ENCODE assay signal across 7 cellular contexts in the genomic region with DNA sequence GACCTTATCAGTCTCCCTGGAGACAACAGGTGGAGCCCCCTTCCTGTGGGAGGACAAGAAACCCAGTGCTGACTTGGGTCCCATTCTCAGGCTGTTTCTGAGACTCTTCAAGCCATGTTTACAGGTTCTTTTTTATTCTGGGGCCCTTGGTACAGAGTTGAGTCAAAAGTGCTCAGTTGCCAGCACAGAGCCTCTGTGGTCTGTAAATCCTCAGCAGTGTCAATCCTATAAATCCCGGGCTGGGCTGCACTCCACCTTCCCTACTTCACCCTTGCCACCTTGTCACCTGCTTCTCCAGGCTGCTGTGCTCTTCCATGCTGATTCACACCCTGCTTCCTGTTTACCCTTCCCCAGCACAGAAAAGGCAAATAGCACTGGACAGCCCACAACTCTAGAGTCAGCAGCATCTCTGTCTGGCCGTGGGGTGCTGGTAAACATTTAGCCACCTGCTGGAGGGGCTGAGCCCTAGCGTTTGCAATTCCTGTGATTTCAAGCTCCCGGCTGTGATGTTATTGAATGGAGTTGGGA.
DNase-seq lines count a peak whose midpoint lies in the region; ATAC-seq and TF ChIP-seq lines count a peak whose summit lies in the region.

No MANE protein-coding gene starts in this region.

- peaks cover 20% of the 10 kb centered on the region for H3K4me1 Mint-ChIP-seq in activated naive CD4-positive, alpha-beta T cell treated with anti-CD3 and anti-CD28 coated beads, Interleukin-2, amount 10 ng/mL, durations not matched to agents 7 days and 5 days
- no peaks in the 10 kb centered on the region for H3K4me1 Mint-ChIP-seq in CD8-positive, alpha-beta memory T cell

- DNase-seq in kidney epithelial cell (ENCODE audit: low read depth), result no peak
- DNase-seq in activated naive CD4-positive, alpha-beta T cell treated with anti-CD3 and anti-CD28 coated beads, Interleukin-2, amount 10 ng/mL, durations not matched to agents 7 days and 5 days, result no peak
- DNase-seq in CD8-positive, alpha-beta memory T cell, result no peak
- DNase-seq in AG08396 (ENCODE audit: low spot score), result no peak

- H3K36me3 ChIP-seq in kidney epithelial cell (ENCODE audit: control insufficient read depth, insufficient read depth, low read length), result no peaks in the 10 kb centered on the region
- H3K36me3 ChIP-seq in CD8-positive, alpha-beta memory T cell (ENCODE audit: insufficient read depth, low read length), result no peaks in the 10 kb centered on the region

- POLR2A ChIA-PET in CD8-positive, alpha-beta memory T cell (lab: Charles Lee), result no interaction called here

- no peaks in the 10 kb centered on the region for H3K36me3 Mint-ChIP-seq in activated naive CD4-positive, alpha-beta T cell treated with anti-CD3 and anti-CD28 coated beads, Interleukin-2, amount 10 ng/mL, durations not matched to agents 7 days and 5 days
- H3K36me3 Mint-ChIP-seq in CD8-positive, alpha-beta memory T cell, result no peaks in the 10 kb centered on the region

- TF ChIP-seq CTCF in kidney epithelial cell (IDR thresholded peaks at IDR 0.05; ENCODE audit: insufficient read depth, low read length, poor library complexity, severe bottlenecking), result peak; percentile 44

- no peak overlapping the region for H3K4me3 Mint-ChIP-seq in activated naive CD4-positive, alpha-beta T cell treated with anti-CD3 and anti-CD28 coated beads, Interleukin-2, amount 10 ng/mL, durations not matched to agents 7 days and 5 days
- H3K4me3 Mint-ChIP-seq in CD8-positive, alpha-beta memory T cell, result no peak overlapping the region

- H3K9me3 ChIP-seq in CD8-positive, alpha-beta memory T cell (ENCODE audit: low read length), result no peaks in the 10 kb centered on the region

- no peak overlapping the region for H3K27ac ChIP-seq in CD8-positive, alpha-beta memory T cell (ENCODE audit: low read depth, low read length)

- H3K4me1 ChIP-seq in CD8-positive, alpha-beta memory T cell (ENCODE audit: insufficient read depth, low read length), result no peaks in the 10 kb centered on the region

- peaks cover 10% of the 10 kb centered on the region for H3K9me3 Mint-ChIP-seq in activated naive CD4-positive, alpha-beta T cell treated with anti-CD3 and anti-CD28 coated beads, Interleukin-2, amount 10 ng/mL, durations not matched to agents 7 days and 5 days
- no peaks in the 10 kb centered on the region for H3K9me3 Mint-ChIP-seq in CD8-positive, alpha-beta memory T cell

- no peaks in the 10 kb centered on the region for H3K27me3 Mint-ChIP-seq in activated naive CD4-positive, alpha-beta T cell treated with anti-CD3 and anti-CD28 coated beads, Interleukin-2, amount 10 ng/mL, durations not matched to agents 7 days and 5 days
- H3K27me3 Mint-ChIP-seq in CD8-positive, alpha-beta memory T cell, result peaks cover 2 to 3% of the 10 kb centered on the region in 2 donors

- ATAC-seq in GM18498 (IDR thresholded peaks at IDR 0.05; ENCODE audit: unreplicated experiment), result peak; percentile 61
- ATAC-seq in HG02840 (IDR thresholded peaks at IDR 0.05; ENCODE audit: low FRiP score, unreplicated experiment), result peak; percentile 57

- no peak overlapping the region for H3K27ac Mint-ChIP-seq in activated naive CD4-positive, alpha-beta T cell treated with anti-CD3 and anti-CD28 coated beads, Interleukin-2, amount 10 ng/mL, durations not matched to agents 7 days and 5 days
- peak overlapping the region in 1 of 8 donors; percentile 20 for H3K27ac Mint-ChIP-seq in CD8-positive, alpha-beta memory T cell

- no peaks in the 10 kb centered on the region for H3K27me3 ChIP-seq in kidney epithelial cell (ENCODE audit: control insufficient read depth, insufficient read depth, low read length)
- H3K27me3 ChIP-seq in CD8-positive, alpha-beta memory T cell (ENCODE audit: insufficient read depth, low read length, poor library complexity, severe bottlenecking), result no peaks in the 10 kb centered on the region

- CTCF ChIA-PET in activated naive CD4-positive, alpha-beta T cell treated with anti-CD3 and anti-CD28 coated beads, Interleukin-2, amount 10 ng/mL, durations not matched to agents 7 days and 5 days (lab: Charles Lee), result interaction anchor here (1.5 to 1.7 kb wide), 2 partner anchors 8 to 20 kb away, joined by 3 to 5 read pairs; no protein-coding TSS in a partner anchor
- CTCF ChIA-PET in CD8-positive, alpha-beta memory T cell (lab: Charles Lee), result interaction anchor here (1.2 kb wide), 1 partner anchor 8 kb away, joined by 3 read pairs; no protein-coding TSS in a partner anchor

- no peak overlapping the region for H3K4me3 ChIP-seq in kidney epithelial cell (ENCODE audit: low read depth, low read length)
- H3K4me3 ChIP-seq in CD8-positive, alpha-beta memory T cell (ENCODE audit: low read length), result no peak overlapping the region

TF ChIP-seq in PFSK-1, 5 proteins besides CTCF, POLR2A, EP300 and RAD21:
- no peak for TF ChIP-seq TAF1 (IDR thresholded peaks at IDR 0.05; ENCODE audit: borderline replicate concordance, insufficient read depth, low read length)
- TF ChIP-seq FOXP2 (optimal IDR thresholded peaks at IDR 0.05; ENCODE audit: borderline replicate concordance, extremely low read depth, extremely low read length, insufficient read depth), result peak; percentile 92
- no peak for TF ChIP-seq SIN3A (IDR thresholded peaks at IDR 0.05; ENCODE audit: borderline replicate concordance, insufficient read depth, low read length)
